In genomic region chrX:113305496-113305895, GRCh38 we compare ENCODE assay signal across 23 cellular contexts.
DNase-seq lines count a peak whose midpoint lies in the region; TF ChIP-seq lines count a peak whose summit lies in the region.
"Had no signal": no experiment of that assay in that cellular context is flagged by ENCODE, and none has a peak within 500 bp of the region (broad histone marks: within the 10 kb centered on the region; RNA-seq: fewer than 3 reads in every experiment).

No MANE protein-coding gene starts in this region.

- H3K4me3 ChIP-seq in astrocyte of the spinal cord (ENCODE audit: low read depth, low read length) (no peak overlapping the region), kidney epithelial cell (ENCODE audit: low read depth, low read length) (no peak overlapping the region), adrenal gland (no peak overlapping the region)
- H3K4me3 ChIP-seq: GM23338, left ventricle myocardium inferior, mucosa of descending colon, Peyer's patch had no signal

- no peaks in the 10 kb centered on the region for H3K9me3 ChIP-seq in adrenal gland (replicated peaks in 1 of 3)
- H3K9me3 ChIP-seq: left ventricle myocardium inferior, mucosa of descending colon, neutrophil, Peyer's patch had no signal

- no peaks in the 10 kb centered on the region for H3K4me1 ChIP-seq in adrenal gland (replicated peaks in 1 of 2)
- H3K4me1 ChIP-seq: left ventricle myocardium inferior, Peyer's patch had no signal

- no peak for TF ChIP-seq CTCF in astrocyte of the spinal cord (IDR thresholded peaks at IDR 0.05; ENCODE audit: low read depth, low read length)
- TF ChIP-seq CTCF in kidney epithelial cell (IDR thresholded peaks at IDR 0.05; ENCODE audit: insufficient read depth, low read length, poor library complexity, severe bottlenecking): no peak
- no peak for TF ChIP-seq CTCF in adrenal gland (IDR thresholded peaks at IDR 0.05)

- intact Hi-C loops in adrenal gland (cut with DNase I): no loop called here

- H3K27me3 ChIP-seq in kidney epithelial cell (ENCODE audit: control insufficient read depth, insufficient read depth, low read length) (no peaks in the 10 kb centered on the region), adrenal gland (no peaks in the 10 kb centered on the region)
- H3K27me3 ChIP-seq: neutrophil, Peyer's patch had no signal

- H3K36me3 ChIP-seq in kidney epithelial cell (ENCODE audit: control insufficient read depth, insufficient read depth, low read length) (no peaks in the 10 kb centered on the region), adrenal gland (replicated peaks in 1 of 2) (no peaks in the 10 kb centered on the region)
- H3K36me3 ChIP-seq: left ventricle myocardium inferior, neutrophil, Peyer's patch had no signal

- in situ Hi-C loops in astrocyte of the spinal cord (cut with HindIII; ENCODE audit: low sequenced_read_pairs): no loop called here

- no peak for TF ChIP-seq POLR2A in adrenal gland (IDR thresholded peaks at IDR 0.05)

- no peak overlapping the region for H3K27ac ChIP-seq in adrenal gland
- H3K27ac ChIP-seq: left ventricle myocardium inferior, neutrophil, Peyer's patch had no signal

- DNase-seq in AG08396 (ENCODE audit: low spot score) (peak; percentile 17), HS-5 (ENCODE audit: low read depth) (peak; percentile 73), astrocyte of the spinal cord (ENCODE audit: low read depth, low spot score) (peak; percentile 59), kidney epithelial cell (ENCODE audit: low read depth) (peak; percentile 7), NCI-H2029 treated with DMSO at 0.1 percent for 48 hours (lab: John Stamatoyannopoulos, UW) (no peak), adrenal gland (no peak)
- DNase-seq in activated naive CD4-positive, alpha-beta T cell (lab: John Stamatoyannopoulos, UW): no peak
- DNase-seq in stimulated activated naive CD4-positive, alpha-beta T cell (lab: John Stamatoyannopoulos, UW): no peak
- DNase-seq: activated CD4-positive, alpha-beta T cell treated with anti-CD3 and anti-CD28 coated beads, Interleukin-2, amount 50 U/mL, for 48 hours; activated T-cell treated with anti-CD3 and anti-CD28 coated beads, Interleukin-2, amount 50 U/mL, for 1 hour; AML-193; caudate nucleus; effector memory CD8-positive, alpha-beta T cell; GF-D8; left ventricle myocardium inferior; mucosa of descending colon; NCI-H1417; NCI-H2171; NCI-H748 treated with DMSO at 0.1 percent for 48 hours; Peyer's patch; SW 1271 had no signal

- 29 to 68% (median 47%) methylated on average over 1 of the region's 1 CpG for WGBS in adrenal gland, 4 donors

Comparison
In these comparisons a context has a peak if more than half of its experiments do, and no peak if none do; other contexts are left out.
1. DNase-seq: peak in AG08396 (single experiment), HS-5 (single experiment), astrocyte of the spinal cord (single experiment) and kidney epithelial cell (single experiment); none in NCI-H2029 treated with DMSO at 0.1 percent for 48 hours (single experiment), activated naive CD4-positive, alpha-beta T cell (0 of 4), stimulated activated naive CD4-positive, alpha-beta T cell (0 of 6) and adrenal gland (0 of 7).